16 cellular contexts compared by ENCODE assay signal in genomic region chr16:48232459-48233040, GRCh38. TPM values are rescaled to one million over a fixed set of nuclear protein-coding genes. Genes with fewer than 3 reads are reported as not detected.
DNase-seq lines count a peak whose midpoint lies in the region; ATAC-seq, FAIRE-seq and TF ChIP-seq lines count a peak whose summit lies in the region.
"Had no signal": no experiment of that assay in that cellular context is flagged by ENCODE, and none has a peak within 500 bp of the region (broad histone marks: within the 10 kb centered on the region; RNA-seq: fewer than 3 reads in every experiment).

No MANE protein-coding gene starts in this region.

- H3K36me3 ChIP-seq in pancreas, result no peaks in the 10 kb centered on the region
- H3K36me3 ChIP-seq: adrenal gland had no signal

- TF ChIP-seq POLR2A in A549 (IDR thresholded peaks at IDR 0.05; ENCODE audit: low read length), result no peak

- peaks cover 33% of the 10 kb centered on the region for H3K4me1 ChIP-seq in A549
- H3K4me1 ChIP-seq in pancreas, result peaks cover 0 to 5% (median 0%) of the 10 kb centered on the region in 3 donors
- H3K4me1 ChIP-seq: adrenal gland had no signal

- TF ChIP-seq EP300 in A549 (IDR thresholded peaks at IDR 0.05), result no peak

- ATAC-seq in A549, result peak; percentile 42 to 68; a peak in 4 of 6 replicates
- peak; percentile 65 for ATAC-seq in GM18867 (IDR thresholded peaks at IDR 0.05; ENCODE audit: unreplicated experiment)
- ATAC-seq in pancreas, result no peak
- ATAC-seq: Right ventricle myocardium inferior had no signal

- TF ChIP-seq RAD21 in A549 (conservative IDR thresholded peaks at IDR 0.05 in 1 of 2, IDR thresholded peaks at IDR 0.05 in 1 of 2), result no peak

- CTCF ChIA-PET in A549 (lab: Yijun Ruan, JAX), result interaction anchor here (1.0 to 1.9 kb wide), 4 partner anchors 68 to 398 kb away, joined by 4 to 7 read pairs (median 4); no protein-coding TSS in a partner anchor

- no peak for TF ChIP-seq CTCF in A549 (IDR thresholded peaks at IDR 0.05)
- TF ChIP-seq CTCF in choroid plexus epithelial cell (conservative IDR thresholded peaks at IDR 0.05; ENCODE audit: low read depth, low read length), result no peak
- TF ChIP-seq CTCF in pancreas (IDR thresholded peaks at IDR 0.05), result no peak

- intact Hi-C loops in pancreas (cut with DNase I), result no loop called here

- no peak overlapping the region for H3K4me3 ChIP-seq in A549
- H3K4me3 ChIP-seq in choroid plexus epithelial cell (ENCODE audit: low read depth, low read length), result no peak overlapping the region
- no peak overlapping the region for H3K4me3 ChIP-seq in pancreas
- H3K4me3 ChIP-seq: adrenal gland, K562 had no signal

- H3K4me3 Mint-ChIP-seq in T-helper 2 cell treated with Interferon-gamma antibody and Interleukin-4, amounts not matched to agents 5 μg/mL and 100 μg/mL, for 36 hours, result peak overlapping the region; percentile 41
- H3K4me3 Mint-ChIP-seq: mesothelial cell of epicardium had no signal

- H3K4me1 Mint-ChIP-seq in T-helper 2 cell treated with Interferon-gamma antibody and Interleukin-4, amounts not matched to agents 5 μg/mL and 100 μg/mL, for 36 hours (ENCODE audit: low read depth), result peaks cover 11% of the 10 kb centered on the region
- H3K4me1 Mint-ChIP-seq: mesothelial cell of epicardium had no signal

- 96% methylated on average over 2 of the region's 2 CpGs for WGBS in A549 (ENCODE audit: missing lambda C conversion rate)
- WGBS in pancreas, 2 donors, result 85 to 98% methylated on average over 2 of the region's 2 CpGs

- peak overlapping the region; percentile 64 for H3K27ac Mint-ChIP-seq in T-helper 2 cell treated with Interferon-gamma antibody and Interleukin-4, amounts not matched to agents 5 μg/mL and 100 μg/mL, for 36 hours
- H3K27ac Mint-ChIP-seq: mesothelial cell of epicardium had no signal

- no peaks in the 10 kb centered on the region for H3K27me3 ChIP-seq in pancreas
- H3K27me3 ChIP-seq: adrenal gland had no signal

- POLR2A ChIA-PET in A549 (lab: Yijun Ruan, JAX), result interaction anchor here (1.4 kb wide), 1 partner anchor 391 kb away, joined by 4 read pairs; no protein-coding TSS in a partner anchor

- FAIRE-seq in A549 (lab: Jason Lieb, UNC) (no peak), pancreas (lab: Jason Lieb, UNC) (no peak)
- FAIRE-seq: K562, keratinocyte, urothelium cell line had no signal

- H3K9me3 Mint-ChIP-seq in T-helper 2 cell treated with Interferon-gamma antibody and Interleukin-4, amounts not matched to agents 5 μg/mL and 100 μg/mL, for 36 hours, result no peaks in the 10 kb centered on the region
- H3K9me3 Mint-ChIP-seq: mesothelial cell of epicardium had no signal

- H3K9me3 ChIP-seq in A549, result no peaks in the 10 kb centered on the region
- H3K9me3 ChIP-seq in pancreas, result no peaks in the 10 kb centered on the region
- H3K9me3 ChIP-seq: adrenal gland had no signal

- peak overlapping the region; percentile 33 for H3K4me2 ChIP-seq in A549

- H3K27ac ChIP-seq in A549 (peak overlapping the region; percentile 9 to 47; a peak in 5 of 6 replicates), pancreas (no peak overlapping the region), caudate nucleus (ENCODE audit: low read depth, low read length) (no peak overlapping the region)
- H3K27ac ChIP-seq: adrenal gland had no signal

- H3K27me3 Mint-ChIP-seq in T-helper 2 cell treated with Interferon-gamma antibody and Interleukin-4, amounts not matched to agents 5 μg/mL and 100 μg/mL, for 36 hours (ENCODE audit: low read depth), result peaks cover 10% of the 10 kb centered on the region

- no peak for DNase-seq in A549 (ENCODE audit: low read depth in 1 of 2, low spot score in 1 of 2)
- DNase-seq in T-helper 2 cell treated with Interferon-gamma antibody and Interleukin-4, amounts not matched to agents 5 μg/mL and 100 μg/mL, for 36 hours (ENCODE audit: low spot score), result peak; percentile 13
- DNase-seq in choroid plexus epithelial cell (ENCODE audit: low read depth), result peak; percentile 18
- no peak for DNase-seq in pancreas
- no peak for DNase-seq in caudate nucleus (lab: John Stamatoyannopoulos, UW)
- no peak for DNase-seq in inferior parietal cortex (ENCODE audit: extremely low spot score)
- DNase-seq in SK-N-DZ (ENCODE audit: low spot score), result no peak
- DNase-seq: T-helper 9 cell had no signal

- no peaks in the 10 kb centered on the region for H3K36me3 Mint-ChIP-seq in T-helper 2 cell treated with Interferon-gamma antibody and Interleukin-4, amounts not matched to agents 5 μg/mL and 100 μg/mL, for 36 hours (ENCODE audit: low read depth)
- H3K36me3 Mint-ChIP-seq: mesothelial cell of epicardium had no signal

TF ChIP-seq in A549, 52 proteins besides CTCF, POLR2A, EP300 and RAD21:
- no peak for TF ChIP-seq FOSL2 (IDR thresholded peaks at IDR 0.05)
- TF ChIP-seq FOSL2 (CRISPR knock-in tag; IDR thresholded peaks at IDR 0.05), result peak; percentile 23; the same call in 1 of the 2 replicates
- TF ChIP-seq MAFK (IDR thresholded peaks at IDR 0.05; ENCODE audit: partially characterized antibody), result no peak

RNA-seq across cellular contexts. Expression of gene LONP2, which starts 11.6 kb away (rescaled TPM):
- 51.3 and 53.6 TPM in 2 replicates for polyA plus RNA-seq in A549 (2011; rRNA removed)
- 13.1 and 16.4 TPM in 2 replicates for polyA plus RNA-seq in A549 (2012; cell fraction: cytosol; rRNA removed)
- polyA plus RNA-seq in A549 (2012; cell fraction: nucleus; rRNA removed), result 16.6 and 17.1 TPM in 2 replicates
- 27.8 to 29.7 TPM (median 29.1 TPM) in 3 replicates for polyA plus RNA-seq in A549 (2017; fragmentation: RNase III; extraction: RNeasy Plus Mini Kit Qiagen cat#74134 plus additional on column Dnase treatment)
- 96.9 and 112 TPM in 2 replicates for polyA minus RNA-seq in A549 (2011; rRNA and poly(A)+ RNA removed)
- 10 to 100 TPM; 31.6 to 45.0 (median 41.6) TPM for total RNA-seq in pancreas
- 10 to 100 TPM; 31.4 to 49.1 TPM for polyA plus RNA-seq in pancreas
- polyA plus RNA-seq in SK-N-DZ (2014; cell fraction: cytosol; rRNA removed), result 17.5 and 22.2 TPM in 2 replicates
- 16.6 and 21.0 TPM in 2 replicates for polyA plus RNA-seq in SK-N-DZ (2014; cell fraction: nucleus; rRNA removed)

RNA-seq across cellular contexts. Expression of gene ABCC11, which starts 14.8 kb away (rescaled TPM):
- polyA plus RNA-seq in A549 (2011; rRNA removed) (0.21 and 0.22 TPM in 2 replicates), A549 (2017; fragmentation: RNase III; extraction: RNeasy Plus Mini Kit Qiagen cat#74134 plus additional on column Dnase treatment) (0.05 to 0.19 TPM (median 0.09 TPM) in 3 replicates), pancreas (under 1 TPM; 0.11 to 0.19 TPM)
- 0.05 and 0.08 TPM in 2 replicates for polyA plus RNA-seq in A549 (2012; cell fraction: cytosol; rRNA removed)
- 0.18 and 0.24 TPM in 2 replicates for polyA plus RNA-seq in A549 (2012; cell fraction: nucleus; rRNA removed)
- 0.10 and 0.83 TPM in 2 replicates for polyA minus RNA-seq in A549 (2011; rRNA and poly(A)+ RNA removed)
- under 1 TPM in 5 of 6 donors, not detected in 1; 0.20 to 0.41 (median 0.28) TPM for total RNA-seq in pancreas
- polyA plus RNA-seq in SK-N-DZ (2014; cell fraction: cytosol; rRNA removed), result 0.24 TPM in 2 replicates
- 0.35 TPM in 1 of 2 replicates, not detected in the other for polyA plus RNA-seq in SK-N-DZ (2014; cell fraction: nucleus; rRNA removed)
- total RNA-seq: glomerular endothelial cell, Right ventricle myocardium inferior had no signal

Comparison
In these comparisons a context has a peak if more than half of its experiments do, and no peak if none do; other contexts are left out.
1. ATAC-seq: peak in A549 (2 of 2) and GM18867 (single experiment); none in pancreas (0 of 4).
2. DNase-seq: peak in T-helper 2 cell treated with Interferon-gamma antibody and Interleukin-4, amounts not matched to agents 5 μg/mL and 100 μg/mL, for 36 hours (single experiment) and choroid plexus epithelial cell (single experiment); none in A549 (0 of 2), pancreas (0 of 6), caudate nucleus (0 of 61), inferior parietal cortex (single experiment) and SK-N-DZ (single experiment).
3. H3K27ac ChIP-seq: peak in A549 (2 of 2); none in pancreas (0 of 4) and caudate nucleus (single experiment).